In genomic region chr9:70479880-70480291, GRCh38 we compare ENCODE assay signal across 9 cellular contexts.
DNase-seq lines count a peak whose midpoint lies in the region; ATAC-seq and TF ChIP-seq lines count a peak whose summit lies in the region.
"Had no signal": no experiment of that assay in that cellular context is flagged by ENCODE, and none has a peak within 500 bp of the region (broad histone marks: within the 10 kb centered on the region; RNA-seq: fewer than 3 reads in every experiment).

No MANE protein-coding gene starts in this region.

- H3K9me3 Mint-ChIP-seq in WTC11: peaks cover 6% of the 10 kb centered on the region; the same call in 1 of the 2 replicates

- H3K4me3 Mint-ChIP-seq in WTC11: no peak overlapping the region

- H3K27ac ChIP-seq in heart left ventricle: peak overlapping the region; percentile 86 to 97 (median 92)

- H3K27me3 ChIP-seq in heart left ventricle: no peaks in the 10 kb centered on the region

- ATAC-seq in WTC11 (peak; percentile 70), heart left ventricle (peak in 3 of 4 donors; percentile 4 to 25 (median 5)), GM18870 (IDR thresholded peaks at IDR 0.05; ENCODE audit: unreplicated experiment) (no peak), GM21825 (IDR thresholded peaks at IDR 0.05; ENCODE audit: unreplicated experiment) (no peak), GM19023 (IDR thresholded peaks at IDR 0.05; ENCODE audit: unreplicated experiment) (no peak)

- POLR2A ChIA-PET in WTC11 (lab: Charles Lee): no interaction called here

- H3K36me3 ChIP-seq in heart left ventricle: no peaks in the 10 kb centered on the region

- peaks cover 22% of the 10 kb centered on the region for H3K4me1 Mint-ChIP-seq in WTC11

- no peak overlapping the region for H3K27ac Mint-ChIP-seq in WTC11

- 56 to 63% (median 62%) methylated on average over 5 of the region's 5 CpGs for WGBS in heart left ventricle, 4 donors

- no peaks in the 10 kb centered on the region for H3K9me3 ChIP-seq in heart left ventricle

- TF ChIP-seq CTCF in WTC11 (IDR thresholded peaks at IDR 0.05) (no peak), heart left ventricle (IDR thresholded peaks at IDR 0.05) (no peak)

- no peaks in the 10 kb centered on the region; the same call in 1 of the 2 replicates for H3K27me3 Mint-ChIP-seq in WTC11 (ENCODE audit: low read depth)

- H3K4me3 ChIP-seq in heart left ventricle: peak overlapping the region in 3 of 12 donors; percentile 9 to 31 (median 11)

- H3K36me3 Mint-ChIP-seq in WTC11: no peaks in the 10 kb centered on the region

- DNase-seq in ELR (ENCODE audit: low read depth): peak; percentile 37
- peak; percentile 17 for DNase-seq in WTC11 (ENCODE audit: low spot score)
- peak in 1 of 5 donors; percentile 57 for DNase-seq in heart left ventricle
- peak; percentile 86 for DNase-seq in renal cortical epithelial cell (ENCODE audit: low read depth)
- DNase-seq in NCI-H187 treated with DMSO at 0.1 percent for 48 hours (lab: John Stamatoyannopoulos, UW): no peak
- DNase-seq: GF-D8 had no signal

- CTCF ChIA-PET in WTC11 (lab: Charles Lee): interaction anchor here (0.6 to 1.6 kb wide), 4 partner anchors 30 to 160 kb away, joined by 3 to 6 read pairs (median 4); no protein-coding TSS in a partner anchor

- no peak for TF ChIP-seq POLR2A in heart left ventricle (IDR thresholded peaks at IDR 0.05)

- H3K4me1 ChIP-seq in heart left ventricle: peaks cover 21 to 91% (median 55%) of the 10 kb centered on the region in 12 donors

- intact Hi-C loops in heart left ventricle (cut with DNase I): loop anchor here (1.0 to 10.0 kb wide), 12 partner anchors 43 to 128 kb away; partner anchors contain the start of gene KLF9 (in 2 of the 10)

TF ChIP-seq in WTC11, 78 proteins besides CTCF, POLR2A, EP300 and RAD21:
- TF ChIP-seq ZNF423 (CRISPR knock-in tag; IDR thresholded peaks at IDR 0.05) (peak; percentile 95), FOXP1 (CRISPR knock-in tag; IDR thresholded peaks at IDR 0.05; ENCODE audit: borderline replicate concordance) (no peak), PRDM15 (CRISPR knock-in tag; IDR thresholded peaks at IDR 0.05) (no peak), RELA (CRISPR knock-in tag; IDR thresholded peaks at IDR 0.05; ENCODE audit: borderline replicate concordance) (no peak), ZNF396 (CRISPR knock-in tag; IDR thresholded peaks at IDR 0.05; ENCODE audit: borderline replicate concordance) (no peak), KAT7 (CRISPR knock-in tag; IDR thresholded peaks at IDR 0.05; ENCODE audit: borderline replicate concordance) (no peak)

Comparison
In these comparisons a context has a peak if more than half of its experiments do, and no peak if none do; other contexts are left out.
1. ATAC-seq: peak in WTC11 (single experiment) and heart left ventricle (3 of 4); none in GM18870 (single experiment), GM21825 (single experiment) and GM19023 (single experiment).